Comparison of ENCODE assay signal across 25 cellular contexts in the genomic region with DNA sequence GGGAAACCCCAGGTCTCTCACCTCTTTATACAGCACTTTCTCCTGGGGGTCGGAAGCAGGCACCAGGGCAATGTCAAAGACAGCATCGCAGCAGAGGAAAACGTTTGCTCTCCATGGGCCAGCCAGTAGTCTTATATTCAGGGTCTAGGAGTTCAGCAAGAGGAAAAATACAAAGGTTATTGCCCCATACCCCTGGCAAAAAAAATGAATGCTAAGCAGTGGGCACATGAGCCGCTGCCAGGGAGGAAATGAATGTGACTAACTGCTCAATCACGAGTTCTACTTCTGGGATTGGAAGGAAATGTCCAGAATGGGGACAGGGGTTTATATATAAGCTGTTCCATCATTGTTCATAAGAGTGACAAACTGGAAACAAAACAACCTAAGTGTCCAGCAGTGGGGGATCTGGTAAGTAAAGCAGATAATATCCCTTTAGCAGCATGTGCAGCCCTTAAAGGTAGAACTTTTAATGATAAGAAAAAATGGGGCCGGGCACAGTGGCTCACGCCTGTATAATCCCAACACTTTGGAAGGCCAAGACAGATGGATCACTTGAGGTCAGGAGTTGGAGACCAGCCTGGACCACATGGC. TPM values are rescaled to one million over a fixed set of nuclear protein-coding genes. Genes with fewer than 3 reads are reported as not detected.
DNase-seq lines count a peak whose midpoint lies in the region; ATAC-seq and TF ChIP-seq lines count a peak whose summit lies in the region.
"Had no signal": no experiment of that assay in that cellular context is flagged by ENCODE, and none has a peak within 500 bp of the region (broad histone marks: within the 10 kb centered on the region; RNA-seq: fewer than 3 reads in every experiment).

No MANE protein-coding gene starts in this region.

- H2AFZ ChIP-seq in neural progenitor cell (replicated peaks) = no peak overlapping the region

- no peaks in the 10 kb centered on the region for H4K20me1 ChIP-seq in neural progenitor cell (ENCODE audit: low read depth)

- H3K9me3 Mint-ChIP-seq in neural progenitor cell = no peaks in the 10 kb centered on the region
- H3K9me3 Mint-ChIP-seq: activated CD4-positive, alpha-beta T cell treated with anti-CD3 and anti-CD28 coated beads, Interleukin-2, amount 10 ng/mL, durations not matched to agents 24 days and 14 days; activated naive CD4-positive, alpha-beta T cell treated with anti-CD3 and anti-CD28 coated beads for 36 hours; natural killer cell treated with Interleukin-12 subunit alpha and Interleukin-12 subunit beta and Interleukin-15 and Interleukin-18, amount 100 ng/mL, for 72 hours had no signal

- H3K36me3 Mint-ChIP-seq in neural progenitor cell = peaks cover 1% of the 10 kb centered on the region
- H3K36me3 Mint-ChIP-seq: CD4-positive, CD25-positive, alpha-beta regulatory T cell; natural killer cell treated with Interleukin-12 subunit alpha and Interleukin-12 subunit beta and Interleukin-15 and Interleukin-18, amount 100 ng/mL, for 72 hours had no signal

- H3K4me3 ChIP-seq in RWPE2 (ENCODE audit: severe bottlenecking) = no peak overlapping the region
- no peak overlapping the region for H3K4me3 ChIP-seq in neural progenitor cell
- H3K4me3 ChIP-seq: colonic mucosa, thyroid gland had no signal

- H3F3A ChIP-seq in neural progenitor cell (ENCODE audit: low read depth) = no peaks in the 10 kb centered on the region

- peak; percentile 38 for ATAC-seq in Right ventricle myocardium inferior
- peak; percentile 24; the same call in 1 of the 3 replicates for ATAC-seq in RWPE2 (ENCODE audit: low read depth)
- peak; percentile 41 to 48 for ATAC-seq in left cardiac atrium
- ATAC-seq: natural killer cell treated with Interleukin-12 subunit alpha and Interleukin-12 subunit beta and Interleukin-15 and Interleukin-18, amount 100 ng/mL, for 72 hours had no signal

- peaks cover 4% of the 10 kb centered on the region for H3K27me3 Mint-ChIP-seq in neural progenitor cell (ENCODE audit: insufficient read depth, low read depth)

- H3K27ac ChIP-seq in RWPE2 (ENCODE audit: poor library complexity, severe bottlenecking) (no peak overlapping the region), neural progenitor cell (no peak overlapping the region)
- H3K27ac ChIP-seq: colonic mucosa, KMS-11, thyroid gland had no signal

- intact Hi-C loops in Right ventricle myocardium inferior (cut with DNase I) = loop anchor here (5.0 kb wide), 3 partner anchors 293 to 423 kb away; no protein-coding TSS in a partner anchor
- intact Hi-C loops in cardiac septum (cut with DNase I) = loop anchor here (5.0 kb wide), 2 partner anchors 293 to 423 kb away; no protein-coding TSS in a partner anchor
- intact Hi-C loops in left cardiac atrium (cut with DNase I) = loop anchor here in 1 of 2 donors (5.0 kb wide), 3 partner anchors 293 to 423 kb away; no protein-coding TSS in a partner anchor

- H3K27ac Mint-ChIP-seq in neural progenitor cell = no peak overlapping the region
- H3K27ac Mint-ChIP-seq: activated CD4-positive, alpha-beta T cell treated with anti-CD3 and anti-CD28 coated beads, Interleukin-2, amount 10 ng/mL, durations not matched to agents 24 days and 14 days; activated naive CD4-positive, alpha-beta T cell treated with anti-CD3 and anti-CD28 coated beads for 36 hours; CD4-positive, CD25-positive, alpha-beta regulatory T cell; natural killer cell treated with Interleukin-12 subunit alpha and Interleukin-12 subunit beta and Interleukin-15 and Interleukin-18, amount 100 ng/mL, for 72 hours had no signal

- H3K9me3 ChIP-seq in RWPE2 (ENCODE audit: severe bottlenecking) = no peaks in the 10 kb centered on the region
- no peaks in the 10 kb centered on the region for H3K9me3 ChIP-seq in neural progenitor cell (ENCODE audit: low read depth)
- H3K9me3 ChIP-seq: colonic mucosa, thyroid gland had no signal

- DNase-seq in Right ventricle myocardium inferior (ENCODE audit: missing footprints) = no peak
- DNase-seq in cardiac septum (ENCODE audit: low spot score) = no peak
- no peak for DNase-seq in RWPE2 (ENCODE audit: low spot score)
- no peak for DNase-seq in left cardiac atrium
- DNase-seq in NCI-H345 (lab: John Stamatoyannopoulos, UW) = no peak
- no peak for DNase-seq in putamen (ENCODE audit: low spot score)
- DNase-seq in neural progenitor cell (ENCODE audit: low spot score) = no peak
- no peak for DNase-seq in NCI-H526 (lab: John Stamatoyannopoulos, UW)
- DNase-seq: activated CD4-positive, alpha-beta T cell treated with anti-CD3 and anti-CD28 coated beads, Interleukin-2, amount 10 ng/mL, durations not matched to agents 24 days and 14 days; activated naive CD4-positive, alpha-beta T cell treated with anti-CD3 and anti-CD28 coated beads for 36 hours; activated T-cell treated with anti-CD3 and anti-CD28 coated beads, Interleukin-2, amount 50 U/mL, for 1 hour; aorta; CD4-positive, CD25-positive, alpha-beta regulatory T cell; colonic mucosa; DMS53; erythroblast; H7; head of caudate nucleus; mesendoderm; NCI-H146; NCI-H510A; OCI-M1; thyroid gland had no signal

- H3K36me3 ChIP-seq in RWPE2 (ENCODE audit: low read depth) = no peaks in the 10 kb centered on the region
- H3K36me3 ChIP-seq in neural progenitor cell = no peaks in the 10 kb centered on the region
- H3K36me3 ChIP-seq: colonic mucosa, thyroid gland had no signal

- peaks cover 2% of the 10 kb centered on the region for H3K4me1 Mint-ChIP-seq in neural progenitor cell

- H3K79me2 ChIP-seq in neural progenitor cell (ENCODE audit: low read depth) = no peaks in the 10 kb centered on the region

- H3K9ac ChIP-seq in neural progenitor cell = no peak overlapping the region
- H3K9ac ChIP-seq: KMS-11 had no signal

- H3K4me1 ChIP-seq in RWPE2 (ENCODE audit: insufficient read depth, poor library complexity, severe bottlenecking) (no peaks in the 10 kb centered on the region), neural progenitor cell (no peaks in the 10 kb centered on the region)
- H3K4me1 ChIP-seq: colonic mucosa, thyroid gland had no signal

- no peak overlapping the region for H3K4me3 Mint-ChIP-seq in neural progenitor cell
- H3K4me3 Mint-ChIP-seq: activated CD4-positive, alpha-beta T cell treated with anti-CD3 and anti-CD28 coated beads, Interleukin-2, amount 10 ng/mL, durations not matched to agents 24 days and 14 days; activated naive CD4-positive, alpha-beta T cell treated with anti-CD3 and anti-CD28 coated beads for 36 hours; CD4-positive, CD25-positive, alpha-beta regulatory T cell; natural killer cell treated with Interleukin-12 subunit alpha and Interleukin-12 subunit beta and Interleukin-15 and Interleukin-18, amount 100 ng/mL, for 72 hours had no signal

- no peak overlapping the region for H3K4me2 ChIP-seq in neural progenitor cell
- H3K4me2 ChIP-seq: KMS-11 had no signal

- no peak for TF ChIP-seq CTCF in RWPE2 (IDR thresholded peaks at IDR 0.05; ENCODE audit: poor library complexity, severe bottlenecking)
- no peak for TF ChIP-seq CTCF in neural progenitor cell (IDR thresholded peaks at IDR 0.05)

- H3K27me3 ChIP-seq in RWPE2 (ENCODE audit: insufficient read depth, poor library complexity, severe bottlenecking) = no peaks in the 10 kb centered on the region
- no peaks in the 10 kb centered on the region for H3K27me3 ChIP-seq in neural progenitor cell
- H3K27me3 ChIP-seq: colonic mucosa, thyroid gland had no signal

RNA-seq across cellular contexts. Expression of gene PHETA1, which starts 53.9 kb away (rescaled TPM):
- total RNA-seq in Right ventricle myocardium inferior (37.4 TPM), cardiac septum (18.6 TPM), left cardiac atrium (1 to 10 TPM; 7.8 to 8.8 TPM), neural progenitor cell (ENCODE audit: low replicate concordance) (1.5 and 12.8 TPM in 2 replicates)
